In the genomic region with DNA sequence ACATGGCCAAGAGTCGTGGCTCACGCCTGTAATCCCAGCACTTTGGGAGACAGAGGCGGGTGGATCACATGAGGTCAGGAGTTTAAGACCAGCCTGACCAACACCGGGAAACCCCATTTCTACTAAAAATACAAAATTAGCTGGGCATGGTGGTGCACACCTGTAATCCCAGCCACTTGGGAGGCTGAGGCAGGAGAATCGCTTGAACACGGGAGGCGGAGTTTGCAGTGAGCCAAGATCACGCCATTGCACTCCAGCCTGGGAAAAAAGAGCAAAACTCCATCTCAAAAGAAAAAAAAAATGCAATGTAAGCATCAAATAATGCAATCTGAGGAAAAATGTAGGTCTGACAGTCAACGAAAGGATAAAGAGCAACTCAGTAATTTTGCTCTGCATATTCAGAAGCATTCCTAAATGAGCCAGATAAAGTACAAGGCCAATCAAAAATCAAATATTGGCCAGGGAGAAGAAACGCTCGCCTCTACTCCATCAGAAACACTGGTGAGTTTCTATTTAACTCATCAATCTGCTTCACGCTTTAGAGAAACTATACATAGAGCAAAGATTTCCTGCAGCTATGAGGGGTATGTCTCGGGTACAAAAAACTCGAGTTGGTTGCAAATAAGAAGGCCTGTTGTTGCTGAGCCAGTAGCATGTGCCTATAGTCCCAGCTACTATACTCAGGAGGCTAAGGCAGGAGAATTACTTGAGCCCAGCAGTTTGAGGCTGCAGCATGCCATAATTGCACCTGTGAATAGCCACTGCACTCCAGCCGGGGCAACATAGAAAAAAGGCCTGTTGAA, we compare ENCODE assay signal across 2 cellular contexts.
TF ChIP-seq lines count a peak whose summit lies in the region.

No MANE protein-coding gene starts in this region.

TF ChIP-seq in IMR-90, 13 proteins besides CTCF, POLR2A, EP300 and RAD21:
- TF ChIP-seq NFE2L2 (IDR thresholded peaks at IDR 0.05; ENCODE audit: low read depth, low read length) (no peak), MAFK (IDR thresholded peaks at IDR 0.05; ENCODE audit: low read depth, low read length) (peak; percentile 63)
TF ChIP-seq in IMR-90: peak in this region for 1.

TF ChIP-seq in GM12878, 131 proteins besides CTCF, POLR2A, EP300 and RAD21:
- TF ChIP-seq POLR2AphosphoS2 (IDR thresholded peaks at IDR 0.05; ENCODE audit: low read depth, low read length) (0 out of 2 replicates have a peak, but pooled peaks have one; percentile 42), NFIC (IDR thresholded peaks at IDR 0.05; ENCODE audit: low read depth, low read length) (peak; percentile 18; the same call in 1 of the 2 replicates), JUNB (IDR thresholded peaks at IDR 0.05) (peak; percentile 82), STAT3 (IDR thresholded peaks at IDR 0.05; ENCODE audit: low read depth, low read length) (no peak)
- TF ChIP-seq, protein P1, sequence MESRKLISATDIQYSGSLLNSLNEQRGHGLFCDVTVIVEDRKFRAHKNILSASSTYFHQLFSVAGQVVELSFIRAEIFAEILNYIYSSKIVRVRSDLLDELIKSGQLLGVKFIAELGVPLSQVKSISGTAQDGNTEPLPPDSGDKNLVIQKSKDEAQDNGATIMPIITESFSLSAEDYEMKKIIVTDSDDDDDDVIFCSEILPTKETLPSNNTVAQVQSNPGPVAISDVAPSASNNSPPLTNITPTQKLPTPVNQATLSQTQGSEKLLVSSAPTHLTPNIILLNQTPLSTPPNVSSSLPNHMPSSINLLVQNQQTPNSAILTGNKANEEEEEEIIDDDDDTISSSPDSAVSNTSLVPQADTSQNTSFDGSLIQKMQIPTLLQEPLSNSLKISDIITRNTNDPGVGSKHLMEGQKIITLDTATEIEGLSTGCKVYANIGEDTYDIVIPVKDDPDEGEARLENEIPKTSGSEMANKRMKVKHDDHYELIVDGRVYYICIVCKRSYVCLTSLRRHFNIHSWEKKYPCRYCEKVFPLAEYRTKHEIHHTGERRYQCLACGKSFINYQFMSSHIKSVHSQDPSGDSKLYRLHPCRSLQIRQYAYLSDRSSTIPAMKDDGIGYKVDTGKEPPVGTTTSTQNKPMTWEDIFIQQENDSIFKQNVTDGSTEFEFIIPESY (IDR thresholded peaks at IDR 0.05), result no peak
- TF ChIP-seq, protein P2, sequence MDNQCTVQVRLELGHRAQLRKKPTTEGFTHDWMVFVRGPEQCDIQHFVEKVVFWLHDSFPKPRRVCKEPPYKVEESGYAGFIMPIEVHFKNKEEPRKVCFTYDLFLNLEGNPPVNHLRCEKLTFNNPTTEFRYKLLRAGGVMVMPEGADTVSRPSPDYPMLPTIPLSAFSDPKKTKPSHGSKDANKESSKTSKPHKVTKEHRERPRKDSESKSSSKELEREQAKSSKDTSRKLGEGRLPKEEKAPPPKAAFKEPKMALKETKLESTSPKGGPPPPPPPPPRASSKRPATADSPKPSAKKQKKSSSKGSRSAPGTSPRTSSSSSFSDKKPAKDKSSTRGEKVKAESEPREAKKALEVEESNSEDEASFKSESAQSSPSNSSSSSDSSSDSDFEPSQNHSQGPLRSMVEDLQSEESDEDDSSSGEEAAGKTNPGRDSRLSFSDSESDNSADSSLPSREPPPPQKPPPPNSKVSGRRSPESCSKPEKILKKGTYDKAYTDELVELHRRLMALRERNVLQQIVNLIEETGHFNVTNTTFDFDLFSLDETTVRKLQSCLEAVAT (IDR thresholded peaks at IDR 0.05), result peak; percentile 58; the same call in 1 of the 2 replicates
- TF ChIP-seq, protein P3, sequence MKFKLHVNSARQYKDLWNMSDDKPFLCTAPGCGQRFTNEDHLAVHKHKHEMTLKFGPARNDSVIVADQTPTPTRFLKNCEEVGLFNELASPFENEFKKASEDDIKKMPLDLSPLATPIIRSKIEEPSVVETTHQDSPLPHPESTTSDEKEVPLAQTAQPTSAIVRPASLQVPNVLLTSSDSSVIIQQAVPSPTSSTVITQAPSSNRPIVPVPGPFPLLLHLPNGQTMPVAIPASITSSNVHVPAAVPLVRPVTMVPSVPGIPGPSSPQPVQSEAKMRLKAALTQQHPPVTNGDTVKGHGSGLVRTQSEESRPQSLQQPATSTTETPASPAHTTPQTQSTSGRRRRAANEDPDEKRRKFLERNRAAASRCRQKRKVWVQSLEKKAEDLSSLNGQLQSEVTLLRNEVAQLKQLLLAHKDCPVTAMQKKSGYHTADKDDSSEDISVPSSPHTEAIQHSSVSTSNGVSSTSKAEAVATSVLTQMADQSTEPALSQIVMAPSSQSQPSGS (IDR thresholded peaks at IDR 0.05; ENCODE audit: low read length), result peak; percentile 10; the same call in 1 of the 2 replicates
